Comparison of ENCODE assay signal across 8 cellular contexts in the genomic region with DNA sequence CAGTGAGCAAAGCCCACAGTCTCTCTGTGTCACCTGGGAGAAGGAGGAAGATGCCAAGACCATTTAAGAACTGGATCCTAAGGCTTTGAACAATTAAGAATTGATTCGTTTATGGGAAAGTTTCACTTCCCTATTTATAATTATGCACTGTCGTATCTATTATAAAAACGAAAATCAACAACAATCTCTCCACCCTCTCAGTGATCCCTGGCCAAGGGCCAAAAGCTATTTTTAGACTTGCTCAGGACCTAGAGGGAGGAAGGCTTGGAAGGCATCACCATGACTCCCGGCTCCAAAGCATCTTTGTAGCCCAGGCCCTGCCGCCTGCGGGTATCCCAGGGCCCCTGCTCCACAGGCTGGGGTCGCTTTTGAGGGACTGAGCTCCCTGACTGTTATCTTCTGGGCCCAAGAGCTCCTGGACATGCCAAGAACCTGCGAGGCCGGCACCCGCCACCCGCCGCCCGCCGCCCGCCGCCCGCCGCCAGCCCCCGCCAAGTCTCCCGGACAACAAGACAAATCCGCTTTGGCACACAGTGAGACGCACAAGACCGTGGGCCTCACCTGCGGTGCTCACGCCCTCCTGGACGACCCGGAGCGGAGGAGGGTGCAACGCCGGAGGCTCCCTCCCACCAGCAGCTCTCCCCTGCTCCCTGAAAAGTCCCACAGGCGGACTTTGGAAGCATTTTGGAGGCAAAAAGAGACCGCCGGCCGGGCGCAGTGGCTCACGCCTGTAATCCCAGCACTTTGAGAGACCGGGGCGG. TPM values are rescaled to one million over a fixed set of nuclear protein-coding genes. Genes with fewer than 3 reads are reported as not detected.
DNase-seq lines count a peak whose midpoint lies in the region; ATAC-seq and TF ChIP-seq lines count a peak whose summit lies in the region.

No MANE protein-coding gene starts in this region.

- no peaks in the 10 kb centered on the region for H3K9me3 Mint-ChIP-seq in activated naive CD8-positive, alpha-beta T cell treated with anti-CD3 and anti-CD28 coated beads for 36 hours

- no peak for TF ChIP-seq CTCF in DOHH2 (IDR thresholded peaks at IDR 0.05; ENCODE audit: low read depth, low read length, poor library complexity, severe bottlenecking)

- 0 out of 2 replicates have a peak, but pooled peaks cover 4% of the 10 kb centered on the region for H4K20me1 ChIP-seq in DOHH2 (ENCODE audit: control insufficient read depth, insufficient read depth, low read depth, low read length)

- H3K36me3 Mint-ChIP-seq in activated naive CD8-positive, alpha-beta T cell treated with anti-CD3 and anti-CD28 coated beads for 36 hours = no peaks in the 10 kb centered on the region

- H3K36me3 ChIP-seq in DOHH2 (ENCODE audit: control insufficient read depth, low read length) = no peaks in the 10 kb centered on the region
- H3K36me3 ChIP-seq in skeletal muscle satellite cell (ENCODE audit: insufficient read depth, low read length) = no peaks in the 10 kb centered on the region

- H3K9me2 ChIP-seq in DOHH2 (replicated peaks; ENCODE audit: control insufficient read depth, low read length) = no peaks in the 10 kb centered on the region

- no peak for ATAC-seq in GM21737 (IDR thresholded peaks at IDR 0.05; ENCODE audit: unreplicated experiment)

- peak overlapping the region; percentile 71 for H3K4me3 Mint-ChIP-seq in activated naive CD8-positive, alpha-beta T cell treated with anti-CD3 and anti-CD28 coated beads for 36 hours

- H3K4me1 Mint-ChIP-seq in activated naive CD8-positive, alpha-beta T cell treated with anti-CD3 and anti-CD28 coated beads for 36 hours = no peaks in the 10 kb centered on the region

- H3K79me2 ChIP-seq in DOHH2 (ENCODE audit: control insufficient read depth, low read length) = peaks cover 18% of the 10 kb centered on the region

- H3K27me3 Mint-ChIP-seq in activated naive CD8-positive, alpha-beta T cell treated with anti-CD3 and anti-CD28 coated beads for 36 hours = peaks cover 37% of the 10 kb centered on the region

- H3K4me1 ChIP-seq in DOHH2 (ENCODE audit: control insufficient read depth, low read length) (peaks cover 19% of the 10 kb centered on the region), skeletal muscle satellite cell (ENCODE audit: control insufficient read depth, insufficient read depth, low read length) (peaks cover 5% of the 10 kb centered on the region)

- peak overlapping the region; percentile 88 for H3K4me2 ChIP-seq in DOHH2 (ENCODE audit: low read length)
- H3K4me2 ChIP-seq in skeletal muscle satellite cell (ENCODE audit: low read length) = peak overlapping the region; percentile 75

- H3K9ac ChIP-seq in skeletal muscle satellite cell (ENCODE audit: low read depth, low read length) = no peak overlapping the region

- H3K27ac Mint-ChIP-seq in activated naive CD8-positive, alpha-beta T cell treated with anti-CD3 and anti-CD28 coated beads for 36 hours = no peak overlapping the region

- no peaks in the 10 kb centered on the region; the same call in 1 of the 2 replicates for H3F3A ChIP-seq in DOHH2 (ENCODE audit: control insufficient read depth, insufficient read depth)

- H3K4me3 ChIP-seq in DOHH2 (ENCODE audit: low read length) (peak overlapping the region; percentile 85), iPS-11a (ENCODE audit: low read depth, low read length) (peak overlapping the region; percentile 63), skeletal muscle satellite cell (ENCODE audit: low read length) (peak overlapping the region; percentile 69)

- no peak overlapping the region for H3K27ac ChIP-seq in DOHH2 (ENCODE audit: low read depth, low read length)

- H3K9me3 ChIP-seq in DOHH2 (ENCODE audit: control insufficient read depth, insufficient read depth, low read length) (no peaks in the 10 kb centered on the region), skeletal muscle satellite cell (replicated peaks; ENCODE audit: low read length) (no peaks in the 10 kb centered on the region)

- H3K27me3 ChIP-seq in DOHH2 (ENCODE audit: control insufficient read depth, low read length) (0 out of 2 replicates have a peak, but pooled peaks cover 3% of the 10 kb centered on the region), skeletal muscle satellite cell (ENCODE audit: control insufficient read depth, insufficient read depth, low read length) (peaks cover 5% of the 10 kb centered on the region)

- DNase-seq in NAMALWA (ENCODE audit: low spot score) (peak; percentile 44), NCI-H1436 treated with DMSO at 0.1 percent for 48 hours (lab: John Stamatoyannopoulos, UW) (no peak), AG20443 (ENCODE audit: low spot score) (no peak)
- no peak for DNase-seq in activated naive CD8-positive, alpha-beta T cell treated with anti-CD3 and anti-CD28 coated beads for 36 hours

RNA-seq across cellular contexts. Expression of gene RHPN2, which starts 1.2 kb away (rescaled TPM):
- total RNA-seq in activated naive CD8-positive, alpha-beta T cell treated with anti-CD3 and anti-CD28 coated beads for 36 hours = 1 to 10 TPM; 4.5 to 5.3 TPM
- total RNA-seq in skeletal muscle satellite cell (2012; rRNA removed) = 1.3 and 4.2 TPM in 2 replicates

RNA-seq across cellular contexts. Expression of gene GPATCH1, which starts 17.4 kb away (rescaled TPM):
- total RNA-seq in activated naive CD8-positive, alpha-beta T cell treated with anti-CD3 and anti-CD28 coated beads for 36 hours = 10 to 100 TPM; 10.6 to 11.8 TPM
- 3.5 and 4.3 TPM in 2 replicates for total RNA-seq in skeletal muscle satellite cell (2012; rRNA removed)
